In the genomic region with DNA sequence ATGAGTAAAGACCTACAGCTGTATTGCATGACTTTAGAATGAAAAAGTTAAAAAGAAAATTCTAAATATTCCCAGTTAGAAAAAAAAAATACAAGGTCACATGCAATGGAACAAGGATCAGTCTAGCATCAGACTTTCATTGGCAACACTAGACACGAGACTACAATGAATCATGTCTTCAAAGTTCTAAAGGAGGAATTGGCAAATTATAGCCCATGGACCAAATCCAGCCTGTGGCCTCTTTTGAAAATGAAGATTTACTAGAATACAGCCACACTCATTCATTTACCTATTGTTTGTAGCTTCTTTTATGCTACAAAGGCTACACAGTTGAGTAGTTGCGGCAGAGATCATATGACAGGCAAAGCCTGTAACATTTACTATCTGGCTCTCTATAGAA, we compare ENCODE assay signal across 25 cellular contexts.
"Had no signal": no experiment of that assay in that cellular context is flagged by ENCODE, and none has a peak within 500 bp of the region (broad histone marks: within the 10 kb centered on the region; RNA-seq: fewer than 3 reads in every experiment).

No MANE protein-coding gene starts in this region.

- H3K27me3 Mint-ChIP-seq: naive thymus-derived CD8-positive, alpha-beta T cell; stimulated activated naive B cell treated with anti-CD40 and anti-IgM and Interleukin-4, amounts not matched to agents 10 μg/mL and 1 μg/mL and 100 μg/mL, for 72 hours had no signal

- H3K4me3 Mint-ChIP-seq: naive thymus-derived CD8-positive, alpha-beta T cell; nephron; neural crest cell; stimulated activated naive B cell treated with anti-CD40 and anti-IgM and Interleukin-4, amounts not matched to agents 10 μg/mL and 1 μg/mL and 100 μg/mL, for 72 hours had no signal

- H3K27ac Mint-ChIP-seq: naive thymus-derived CD8-positive, alpha-beta T cell; nephron; stimulated activated naive B cell treated with anti-CD40 and anti-IgM and Interleukin-4, amounts not matched to agents 10 μg/mL and 1 μg/mL and 100 μg/mL, for 72 hours had no signal

- H3K4me3 ChIP-seq: hepatocyte, left lung, lower lobe of right lung, psoas muscle, right atrium auricular region, right lobe of liver, smooth muscle cell, stomach, suprapubic skin, thoracic aorta, tibial artery, upper lobe of right lung had no signal

- DNase-seq: kidney glomerular epithelial cell; left cardiac atrium; left lung; lower lobe of right lung; mammary epithelial cell; mesenchymal stem cell; naive thymus-derived CD8-positive, alpha-beta T cell; occipital lobe; psoas muscle; right lobe of liver; stimulated activated CD4-positive, alpha-beta T cell treated with anti-CD3 and anti-CD28 coated beads, Interleukin-2, amount 100 ng/mL, for 24 hours; stimulated activated CD4-positive, alpha-beta T cell treated with anti-CD3 and anti-CD28 coated beads, Interleukin-4, amount 100 ng/mL, for 1 hour; stimulated activated naive B cell treated with anti-CD40 and anti-IgM and Interleukin-4, amounts not matched to agents 10 μg/mL and 1 μg/mL and 100 μg/mL, for 72 hours; stimulated activated naive CD8-positive, alpha-beta T cell treated with anti-CD3 and anti-CD28 coated beads, Interleukin-15, Interleukin-2, amounts not matched to agents 100 U/mL and 50 U/mL, for 24 hours; stomach; tibial artery; trophoblast cell; upper lobe of right lung had no signal

- H3K4me1 Mint-ChIP-seq: naive thymus-derived CD8-positive, alpha-beta T cell; nephron; neural crest cell had no signal

- ATAC-seq: left cardiac atrium; left lung; lower lobe of right lung; naive thymus-derived CD8-positive, alpha-beta T cell; psoas muscle; right lobe of liver; stimulated activated naive B cell treated with anti-CD40 and anti-IgM and Interleukin-4, amounts not matched to agents 10 μg/mL and 1 μg/mL and 100 μg/mL, for 72 hours; stimulated activated naive CD8-positive, alpha-beta T cell treated with anti-CD3 and anti-CD28 coated beads, Interleukin-15, Interleukin-2, amounts not matched to agents 100 U/mL and 50 U/mL, for 24 hours; upper lobe of right lung had no signal
